ENCODE assay signal across 9 cellular contexts in the genomic region with DNA sequence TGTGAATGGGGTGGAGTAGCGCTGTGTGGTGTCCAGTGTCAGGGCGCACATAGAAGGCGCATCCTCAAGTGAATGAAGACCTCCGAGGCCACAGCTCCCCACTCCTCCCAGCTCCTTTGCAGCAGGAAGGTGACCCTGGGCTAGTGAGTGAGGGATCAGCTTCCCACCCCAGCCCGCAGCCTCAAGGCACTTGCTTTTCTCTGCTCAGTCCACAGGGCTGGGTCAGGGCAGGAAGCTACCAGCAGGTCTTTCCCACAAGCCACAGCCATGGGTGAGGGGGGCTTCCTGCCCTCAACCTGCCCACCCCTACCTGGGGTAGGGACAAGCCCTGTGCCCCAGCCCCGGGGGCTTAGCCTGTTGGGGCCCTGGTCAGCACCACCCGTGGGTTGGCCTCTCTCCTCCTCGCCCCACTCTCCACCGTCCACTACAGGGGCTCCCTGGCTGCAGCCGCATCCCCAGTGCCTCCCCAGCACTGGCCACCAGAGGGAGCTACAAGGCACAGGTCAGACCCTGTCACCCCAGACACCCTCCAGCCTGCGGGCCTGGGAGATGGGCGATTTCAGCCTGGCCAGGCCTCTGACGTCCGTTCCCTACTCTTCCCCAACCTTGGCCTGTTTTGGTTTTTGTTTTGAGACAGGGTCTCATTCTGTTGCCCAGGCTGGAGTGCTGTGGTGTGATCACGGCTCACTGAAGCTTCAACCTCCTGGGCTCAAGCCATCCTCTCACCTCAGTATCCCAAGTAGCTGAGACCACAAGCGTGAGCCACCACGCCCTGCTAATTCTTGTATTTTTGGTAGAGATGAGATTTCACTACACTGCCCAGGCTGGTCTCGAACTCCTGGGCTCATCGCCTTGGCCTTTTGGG. TPM values are rescaled to one million over a fixed set of nuclear protein-coding genes. Genes with fewer than 3 reads are reported as not detected.
A peak's percentile ranks its signal among the peaks of the same experiment; 100 is the strongest.
DNase-seq lines count a peak whose midpoint lies in the region; ATAC-seq and TF ChIP-seq lines count a peak whose summit lies in the region.
"Had no signal": no experiment of that assay in that cellular context is flagged by ENCODE, and none has a peak within 500 bp of the region (broad histone marks: within the 10 kb centered on the region; RNA-seq: fewer than 3 reads in every experiment).

No MANE protein-coding gene starts in this region.

- H4K20me1 ChIP-seq in DOHH2 (ENCODE audit: control insufficient read depth, insufficient read depth, low read depth, low read length) = 0 out of 2 replicates have a peak, but pooled peaks cover 3% of the 10 kb centered on the region

- H3K9me3 ChIP-seq in DOHH2 (ENCODE audit: control insufficient read depth, insufficient read depth, low read length) = no peaks in the 10 kb centered on the region
- H3K9me3 ChIP-seq in gastroesophageal sphincter = no peaks in the 10 kb centered on the region

- peak; percentile 93 for TF ChIP-seq CTCF in DOHH2 (IDR thresholded peaks at IDR 0.05; ENCODE audit: low read depth, low read length, poor library complexity, severe bottlenecking)
- TF ChIP-seq CTCF in gastroesophageal sphincter (IDR thresholded peaks at IDR 0.05) = peak in 3 of 4 experiments; percentile 74 to 89 (median 84)

- peak overlapping the region; percentile 77 for H3K4me3 ChIP-seq in DOHH2 (ENCODE audit: low read length)
- peak overlapping the region in 1 of 2 donors; percentile 67 for H3K4me3 ChIP-seq in gastroesophageal sphincter

- H3K79me2 ChIP-seq in DOHH2 (ENCODE audit: control insufficient read depth, low read length) = no peaks in the 10 kb centered on the region

- H3K4me1 ChIP-seq in DOHH2 (ENCODE audit: control insufficient read depth, low read length) (peaks cover 55% of the 10 kb centered on the region), gastroesophageal sphincter (peaks cover 0 to 44% (median 22%) of the 10 kb centered on the region in 3 donors)

- peak overlapping the region; percentile 97 for H3K4me2 ChIP-seq in DOHH2 (ENCODE audit: low read length)

- H3K9me2 ChIP-seq in DOHH2 (replicated peaks; ENCODE audit: control insufficient read depth, low read length) = no peaks in the 10 kb centered on the region

- H3K36me3 ChIP-seq in DOHH2 (ENCODE audit: control insufficient read depth, low read length) (no peaks in the 10 kb centered on the region), gastroesophageal sphincter (no peaks in the 10 kb centered on the region)

- no peak overlapping the region for H3K27ac ChIP-seq in DOHH2 (ENCODE audit: low read depth, low read length)
- peak overlapping the region in 2 of 4 donors; percentile 68 to 76 for H3K27ac ChIP-seq in gastroesophageal sphincter
- H3K27ac ChIP-seq in temporal lobe (ENCODE audit: low read depth, low read length) = peak overlapping the region; percentile 97
- H3K27ac ChIP-seq: epithelial cell of prostate had no signal

- no peaks in the 10 kb centered on the region for H3F3A ChIP-seq in DOHH2 (ENCODE audit: control insufficient read depth, insufficient read depth)

- peaks cover 59% of the 10 kb centered on the region for H3K27me3 ChIP-seq in DOHH2 (ENCODE audit: control insufficient read depth, low read length)
- peaks cover 1% of the 10 kb centered on the region for H3K27me3 ChIP-seq in gastroesophageal sphincter

- TF ChIP-seq EP300 in gastroesophageal sphincter (IDR thresholded peaks at IDR 0.05) = no peak

- 6% methylated on average over 6 of the region's 19 CpGs; no CpG with 5 or more reads in 1 of the 2 donors for WGBS in gastroesophageal sphincter (ENCODE audit: low coverage in 1 of 2), 2 donors

- no peak for TF ChIP-seq POLR2A in gastroesophageal sphincter (IDR thresholded peaks at IDR 0.05)

- peak; percentile 47 for ATAC-seq in HG03066 (IDR thresholded peaks at IDR 0.05; ENCODE audit: low read depth, unreplicated experiment)
- peak; percentile 57 for ATAC-seq in gastroesophageal sphincter
- no peak for ATAC-seq in GM19328 (IDR thresholded peaks at IDR 0.05; ENCODE audit: unreplicated experiment)

- peak; percentile 51 for DNase-seq in RPMI7951 (ENCODE audit: low read depth)
- peak; percentile 90 for DNase-seq in activated effector memory CD4-positive, alpha-beta T cell treated with anti-CD3 and anti-CD28 coated beads, Interleukin-2, amount 50 U/mL, for 16 hours
- peak; percentile 46 for DNase-seq in occipital lobe (lab: John Stamatoyannopoulos, UW)

RNA-seq across cellular contexts. Expression of gene ABCA2, which starts 1.3 kb away (rescaled TPM):
- total RNA-seq in RPMI7951 (2014; rRNA removed; shearing (Covaris generic)) = 4.1 and 10.8 TPM in 2 replicates
- 10 to 100 TPM; 13.5 to 24.3 (median 19.3) TPM for total RNA-seq in gastroesophageal sphincter
- 20.9 TPM for total RNA-seq in occipital lobe
- 25.8 TPM for total RNA-seq in temporal lobe

RNA-seq across cellular contexts. Expression of gene FUT7, which starts 2.6 kb away (rescaled TPM):
- not detected in 2 replicates for total RNA-seq in RPMI7951 (2014; rRNA removed; shearing (Covaris generic))
- total RNA-seq in gastroesophageal sphincter (under 1 TPM in 1 of 4 donors, not detected in 3; 0.20 TPM), occipital lobe (not detected), temporal lobe (not detected)

RNA-seq across cellular contexts. Expression of gene NPDC1, which starts 16.7 kb away (rescaled TPM):
- total RNA-seq in RPMI7951 (2014; rRNA removed; shearing (Covaris generic)) = 0.60 and 1.6 TPM in 2 replicates
- total RNA-seq in gastroesophageal sphincter (10 to 100 TPM; 50.4 to 69.9 (median 59.5) TPM), occipital lobe (15.3 TPM), temporal lobe (24.6 TPM)

RNA-seq across cellular contexts. Expression of gene ENTPD2, which starts 24.6 kb away (rescaled TPM):
- total RNA-seq in RPMI7951 (2014; rRNA removed; shearing (Covaris generic)) = not detected in 2 replicates
- 1 to 10 TPM in 1 of 4 donors, under 1 TPM in 1, not detected in 2; 0.58 to 1.6 TPM for total RNA-seq in gastroesophageal sphincter
- 0.16 TPM for total RNA-seq in occipital lobe
- total RNA-seq in temporal lobe = 0.25 TPM

RNA-seq across cellular contexts. Expression of gene CLIC3, which starts 32.9 kb away (rescaled TPM):
- total RNA-seq in RPMI7951 (2014; rRNA removed; shearing (Covaris generic)) = 0.68 and 1.7 TPM in 2 replicates
- total RNA-seq in gastroesophageal sphincter (1 to 10 TPM in 3 of 4 donors, under 1 TPM in 1; 0.81 to 5.4 (median 2.2) TPM), occipital lobe (0.31 TPM), temporal lobe (not detected)
